ENCODE assay signal across 8 cellular contexts in the genomic region with DNA sequence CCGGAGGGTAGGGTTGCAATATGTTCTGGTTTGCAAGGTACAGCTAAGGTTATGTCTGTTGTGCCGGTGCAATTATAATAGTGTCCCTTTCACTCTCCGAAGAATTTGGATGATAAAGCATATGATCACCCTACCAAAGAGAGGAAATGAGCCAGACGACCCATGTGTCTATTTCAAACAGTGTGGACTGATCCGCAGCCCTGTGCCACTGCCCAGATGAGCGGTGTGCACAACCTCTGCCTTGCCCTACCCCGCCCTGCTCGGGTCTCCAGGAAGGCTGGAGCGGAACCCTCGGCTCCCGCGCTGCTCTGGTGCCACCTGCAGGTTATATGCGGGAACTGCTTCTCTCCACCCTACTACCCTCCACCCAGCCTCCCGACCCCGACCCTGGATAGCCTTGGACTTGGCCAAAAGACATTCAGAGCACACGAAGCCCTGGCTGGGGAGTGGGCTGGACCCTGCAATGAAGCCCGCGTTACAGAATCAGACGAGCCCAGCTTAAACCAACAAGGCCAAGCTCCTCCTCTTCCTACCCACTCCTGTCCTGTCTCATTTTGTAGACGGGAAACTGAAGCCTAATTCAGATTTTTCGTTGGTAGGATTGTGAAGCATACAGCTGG.
DNase-seq lines count a peak whose midpoint lies in the region; ATAC-seq and TF ChIP-seq lines count a peak whose summit lies in the region.

No MANE protein-coding gene starts in this region.

- H3K4me1 Mint-ChIP-seq in activated T-cell treated with anti-CD3 and anti-CD28 coated beads, Interleukin-2, amount 50 U/mL, for 4 hours (ENCODE audit: low read depth), result peaks cover 4% of the 10 kb centered on the region
- H3K4me1 Mint-ChIP-seq in neural progenitor cell, result no peaks in the 10 kb centered on the region
- peaks cover 10% of the 10 kb centered on the region for H3K4me1 Mint-ChIP-seq in stimulated activated naive CD8-positive, alpha-beta T cell treated with anti-CD3 and anti-CD28 coated beads, Interleukin-15, amount 100 ng/mL, for 72 hours

- no peak overlapping the region for H3K27ac ChIP-seq in PC-9
- no peak overlapping the region for H3K27ac ChIP-seq in neural progenitor cell

- no peaks in the 10 kb centered on the region; the same call in 1 of the 2 replicates for H3K9me3 ChIP-seq in PC-9 (ENCODE audit: insufficient read depth, low read depth)
- no peaks in the 10 kb centered on the region for H3K9me3 ChIP-seq in neural progenitor cell (ENCODE audit: low read depth)

- H3K4me3 ChIP-seq in GM12865 (ENCODE audit: low read depth, low read length) (peak overlapping the region; percentile 11; the same call in 1 of the 2 replicates), PC-9 (no peak overlapping the region; the same call in 1 of the 2 replicates), neural progenitor cell (no peak overlapping the region)

- H3K9me2 ChIP-seq in PC-9 (ENCODE audit: insufficient read depth), result no peaks in the 10 kb centered on the region

- H3K27me3 ChIP-seq in PC-9 (ENCODE audit: insufficient read depth, low read depth), result peaks cover 18% of the 10 kb centered on the region
- peaks cover 25% of the 10 kb centered on the region for H3K27me3 ChIP-seq in neural progenitor cell

- H3K36me3 Mint-ChIP-seq in activated T-cell treated with anti-CD3 and anti-CD28 coated beads, Interleukin-2, amount 50 U/mL, for 4 hours (ENCODE audit: insufficient read depth), result no peaks in the 10 kb centered on the region
- H3K36me3 Mint-ChIP-seq in neural progenitor cell, result no peaks in the 10 kb centered on the region

- H3K9ac ChIP-seq in neural progenitor cell, result no peak overlapping the region

- no peaks in the 10 kb centered on the region for H3K4me1 ChIP-seq in PC-9 (replicated peaks; ENCODE audit: insufficient read depth)
- H3K4me1 ChIP-seq in neural progenitor cell, result no peaks in the 10 kb centered on the region

- DNase-seq in GM12865 (ENCODE audit: low read depth) (peak; percentile 63), PC-9 (peak in 1 of 2 experiments; percentile 67), fibroblast of gingiva (ENCODE audit: low read depth) (peak; percentile 7), neural progenitor cell (ENCODE audit: low spot score) (peak; percentile 85), NCI-H187 (lab: John Stamatoyannopoulos, UW) (no peak)
- peak; percentile 60 for DNase-seq in activated T-cell treated with anti-CD3 and anti-CD28 coated beads, Interleukin-2, amount 50 U/mL, for 4 hours
- DNase-seq in stimulated activated naive CD8-positive, alpha-beta T cell treated with anti-CD3 and anti-CD28 coated beads, Interleukin-15, amount 100 ng/mL, for 72 hours, result peak; percentile 67 to 69

- H3K9me3 Mint-ChIP-seq in activated T-cell treated with anti-CD3 and anti-CD28 coated beads, Interleukin-2, amount 50 U/mL, for 4 hours, result no peaks in the 10 kb centered on the region
- peaks cover 4% of the 10 kb centered on the region for H3K9me3 Mint-ChIP-seq in neural progenitor cell
- H3K9me3 Mint-ChIP-seq in stimulated activated naive CD8-positive, alpha-beta T cell treated with anti-CD3 and anti-CD28 coated beads, Interleukin-15, amount 100 ng/mL, for 72 hours, result peaks cover 0 to 3% of the 10 kb centered on the region in 2 donors

- BruUV-seq in PC-9 (replicated peaks; lab: Mats Ljungman, UMichigan), result no TSS peak

- H3F3A ChIP-seq in PC-9 (ENCODE audit: insufficient read depth, low read depth) (no peaks in the 10 kb centered on the region), neural progenitor cell (ENCODE audit: low read depth) (no peaks in the 10 kb centered on the region)

- CTCF ChIA-PET in PC-9 (lab: Charles Lee), result interaction anchor here (1.3 kb wide), 1 partner anchor 94 kb away, joined by 3 read pairs; no protein-coding TSS in a partner anchor

- H3K4me2 ChIP-seq in PC-9 (peak overlapping the region; percentile 66), neural progenitor cell (no peak overlapping the region)

- peak; percentile 94 for TF ChIP-seq CTCF in GM12865 (IDR thresholded peaks at IDR 0.05; ENCODE audit: insufficient read depth, low read depth, low read length, missing control alignments)
- peak; percentile 89 for TF ChIP-seq CTCF in PC-9 (conservative IDR thresholded peaks at IDR 0.05)
- peak; percentile 80 for TF ChIP-seq CTCF in neural progenitor cell (IDR thresholded peaks at IDR 0.05)

- H3K4me3 Mint-ChIP-seq in activated T-cell treated with anti-CD3 and anti-CD28 coated beads, Interleukin-2, amount 50 U/mL, for 4 hours, result no peak overlapping the region
- no peak overlapping the region for H3K4me3 Mint-ChIP-seq in neural progenitor cell
- H3K4me3 Mint-ChIP-seq in stimulated activated naive CD8-positive, alpha-beta T cell treated with anti-CD3 and anti-CD28 coated beads, Interleukin-15, amount 100 ng/mL, for 72 hours, result peak overlapping the region in 1 of 2 donors; percentile 40

- POLR2A ChIA-PET in PC-9 (lab: Charles Lee; ENCODE audit: unreplicated experiment), result no interaction called here

- H3K79me2 ChIP-seq in PC-9 (ENCODE audit: low read depth) (no peaks in the 10 kb centered on the region), neural progenitor cell (ENCODE audit: low read depth) (no peaks in the 10 kb centered on the region)

- H3K36me3 ChIP-seq in PC-9 (ENCODE audit: low read depth), result no peaks in the 10 kb centered on the region
- no peaks in the 10 kb centered on the region for H3K36me3 ChIP-seq in neural progenitor cell

- H4K20me1 ChIP-seq in PC-9 (ENCODE audit: insufficient read depth) (no peaks in the 10 kb centered on the region), neural progenitor cell (ENCODE audit: low read depth) (no peaks in the 10 kb centered on the region)

- intact Hi-C loops in PC-9 (cut with micrococcal nuclease; ENCODE audit: unreplicated experiment), result loop anchor here (1.0 to 10.0 kb wide), 3 partner anchors 71 to 395 kb away; no protein-coding TSS in a partner anchor

- H3K27ac Mint-ChIP-seq in neural progenitor cell, result no peak overlapping the region
- no peak overlapping the region for H3K27ac Mint-ChIP-seq in stimulated activated naive CD8-positive, alpha-beta T cell treated with anti-CD3 and anti-CD28 coated beads, Interleukin-15, amount 100 ng/mL, for 72 hours

- peaks cover 18% of the 10 kb centered on the region for H3K27me3 Mint-ChIP-seq in activated T-cell treated with anti-CD3 and anti-CD28 coated beads, Interleukin-2, amount 50 U/mL, for 4 hours (ENCODE audit: low read depth)
- peaks cover 25% of the 10 kb centered on the region for H3K27me3 Mint-ChIP-seq in neural progenitor cell (ENCODE audit: insufficient read depth, low read depth)
- H3K27me3 Mint-ChIP-seq in stimulated activated naive CD8-positive, alpha-beta T cell treated with anti-CD3 and anti-CD28 coated beads, Interleukin-15, amount 100 ng/mL, for 72 hours, result peaks cover 39% of the 10 kb centered on the region

- peak; percentile 67 for ATAC-seq in HG03565 (IDR thresholded peaks at IDR 0.05; ENCODE audit: unreplicated experiment)
- peak; percentile 98 to 99 for ATAC-seq in activated T-cell treated with anti-CD3 and anti-CD28 coated beads, Interleukin-2, amount 50 U/mL, for 4 hours
- peak; percentile 98 for ATAC-seq in stimulated activated naive CD8-positive, alpha-beta T cell treated with anti-CD3 and anti-CD28 coated beads, Interleukin-15, amount 100 ng/mL, for 72 hours

- H2AFZ ChIP-seq in PC-9 (no peak overlapping the region), neural progenitor cell (replicated peaks) (no peak overlapping the region)

Comparison
In these comparisons a context has a peak if more than half of its experiments do, and no peak if none do; other contexts are left out.
1. DNase-seq: peak in GM12865 (single experiment), activated T-cell treated with anti-CD3 and anti-CD28 coated beads, Interleukin-2, amount 50 U/mL, for 4 hours (single experiment), fibroblast of gingiva (single experiment), neural progenitor cell (single experiment) and stimulated activated naive CD8-positive, alpha-beta T cell treated with anti-CD3 and anti-CD28 coated beads, Interleukin-15, amount 100 ng/mL, for 72 hours (2 of 2); none in NCI-H187 (0 of 2).
2. Peak in every context shown above with its lines, with median percentiles within 50 percentile points of each other: CTCF ChIP-seq and ATAC-seq.